ENCODE assay signal across 14 cellular contexts in genomic region chr7:158783595-158783994, GRCh38. TPM values are rescaled to one million over a fixed set of nuclear protein-coding genes. Genes with fewer than 3 reads are reported as not detected.
DNase-seq lines count a peak whose midpoint lies in the region; ATAC-seq and TF ChIP-seq lines count a peak whose summit lies in the region.
"Had no signal": no experiment of that assay in that cellular context is flagged by ENCODE, and none has a peak within 500 bp of the region (broad histone marks: within the 10 kb centered on the region; RNA-seq: fewer than 3 reads in every experiment).

No MANE protein-coding gene starts in this region.

- H3K4me2 ChIP-seq in DND-41 (ENCODE audit: insufficient read depth, low read length) = no peak overlapping the region
- no peak overlapping the region for H3K4me2 ChIP-seq in smooth muscle cell

- intact Hi-C loops in activated CD8-positive, alpha-beta T cell treated with anti-CD3 and anti-CD28 coated beads for 36 hours (cut with micrococcal nuclease) = loop anchor here (5.0 kb wide), 1 partner anchor 39 kb away; no protein-coding TSS in a partner anchor
- intact Hi-C loops in left ventricle myocardium inferior (cut with micrococcal nuclease) = loop anchor here (5.0 kb wide), 1 partner anchor 34 kb away; no protein-coding TSS in a partner anchor

- 76% methylated on average over 8 of the region's 8 CpGs for WGBS in smooth muscle cell (ENCODE audit: low lambda C conversion rate)

- H3K27ac ChIP-seq in DND-41 (ENCODE audit: low read length) = 0 out of 2 replicates have a peak overlapping the region, but pooled peaks have one; percentile 14
- H3K27ac ChIP-seq in left ventricle myocardium inferior (replicated peaks) = peak overlapping the region; percentile 89
- H3K27ac ChIP-seq in smooth muscle cell (ENCODE audit: low read depth) = peak overlapping the region; percentile 28
- H3K27ac ChIP-seq in Peyer's patch = peak overlapping the region in 2 of 4 donors; percentile 12 to 67

- no peak overlapping the region for H3K27ac Mint-ChIP-seq in activated CD8-positive, alpha-beta T cell treated with anti-CD3 and anti-CD28 coated beads for 36 hours
- H3K27ac Mint-ChIP-seq: stimulated activated memory B cell treated with anti-CD40 and anti-IgM and Interleukin-4, amounts not matched to agents 10 μg/mL and 1 μg/mL and 100 μg/mL, for 72 hours had no signal

- H2AFZ ChIP-seq in DND-41 (ENCODE audit: low read depth, low read length) (no peak overlapping the region), smooth muscle cell (ENCODE audit: low read depth) (no peak overlapping the region)

- H3K4me3 ChIP-seq in DND-41 (ENCODE audit: low read depth in 1 of 2, low read length in 2 of 2) (no peak overlapping the region), left ventricle myocardium inferior (peak overlapping the region; percentile 48), smooth muscle cell (no peak overlapping the region), Peyer's patch (no peak overlapping the region)

- POLR2A ChIA-PET in activated CD8-positive, alpha-beta T cell treated with anti-CD3 and anti-CD28 coated beads for 36 hours (lab: Charles Lee) = interaction anchor here (1.3 to 1.9 kb wide), 2 partner anchors 41 to 44 kb away, joined by 3 to 6 read pairs; no protein-coding TSS in a partner anchor

- H3K9me3 Mint-ChIP-seq in activated CD8-positive, alpha-beta T cell treated with anti-CD3 and anti-CD28 coated beads for 36 hours = no peaks in the 10 kb centered on the region
- H3K9me3 Mint-ChIP-seq: CD4-positive, alpha-beta memory T cell; stimulated activated memory B cell treated with anti-CD40 and anti-IgM and Interleukin-4, amounts not matched to agents 10 μg/mL and 1 μg/mL and 100 μg/mL, for 72 hours had no signal

- peak; percentile 32; the same call in 2 of the 3 replicates for ATAC-seq in DND-41 (ENCODE audit: insufficient read depth, low read depth)
- peak; percentile 57 for ATAC-seq in activated CD8-positive, alpha-beta T cell treated with anti-CD3 and anti-CD28 coated beads for 36 hours
- ATAC-seq: stimulated activated memory B cell treated with anti-CD40 and anti-IgM and Interleukin-4, amounts not matched to agents 10 μg/mL and 1 μg/mL and 100 μg/mL, for 72 hours had no signal

- no peaks in the 10 kb centered on the region for H3K9me3 ChIP-seq in DND-41 (ENCODE audit: insufficient read depth, low read length, severe bottlenecking)
- H3K9me3 ChIP-seq in left ventricle myocardium inferior (replicated peaks) = no peaks in the 10 kb centered on the region
- H3K9me3 ChIP-seq in smooth muscle cell (replicated peaks; ENCODE audit: low read depth) = no peaks in the 10 kb centered on the region
- no peaks in the 10 kb centered on the region for H3K9me3 ChIP-seq in Peyer's patch

- H4K20me1 ChIP-seq in DND-41 (ENCODE audit: insufficient read depth, low read length) (peaks cover 8% of the 10 kb centered on the region), smooth muscle cell (ENCODE audit: low read depth) (peaks cover 4% of the 10 kb centered on the region)

- H3K36me3 ChIP-seq in DND-41 (ENCODE audit: insufficient read depth, low read length) (peaks cover 89% of the 10 kb centered on the region), left ventricle myocardium inferior (peaks cover 49% of the 10 kb centered on the region), smooth muscle cell (ENCODE audit: low read depth) (peaks cover 5% of the 10 kb centered on the region), Peyer's patch (peaks cover 0 to 60% (median 0%) of the 10 kb centered on the region in 3 donors)

- TF ChIP-seq CTCF in DND-41 (IDR thresholded peaks at IDR 0.05; ENCODE audit: borderline replicate concordance, extremely low read depth, low read length, poor library complexity, severe bottlenecking) (no peak), left ventricle myocardium inferior (IDR thresholded peaks at IDR 0.05; ENCODE audit: borderline replicate concordance) (no peak), smooth muscle cell (IDR thresholded peaks at IDR 0.05; ENCODE audit: borderline replicate concordance, insufficient read depth, poor library complexity, severe bottlenecking) (no peak), Peyer's patch (IDR thresholded peaks at IDR 0.05) (no peak)
- no peak for TF ChIP-seq CTCF in activated CD8-positive, alpha-beta T cell treated with anti-CD3 and anti-CD28 coated beads for 36 hours (IDR thresholded peaks at IDR 0.05)

- H3K4me1 ChIP-seq in DND-41 (ENCODE audit: insufficient read depth, low read length) = peaks cover 10% of the 10 kb centered on the region; the same call in 1 of the 2 replicates
- peaks cover 47% of the 10 kb centered on the region for H3K4me1 ChIP-seq in left ventricle myocardium inferior
- H3K4me1 ChIP-seq in smooth muscle cell (ENCODE audit: low read depth) = no peaks in the 10 kb centered on the region
- H3K4me1 ChIP-seq in Peyer's patch = peaks cover 0 to 15% (median 0%) of the 10 kb centered on the region in 4 donors

- CTCF ChIA-PET in activated CD8-positive, alpha-beta T cell treated with anti-CD3 and anti-CD28 coated beads for 36 hours (lab: Charles Lee) = interaction anchor here (0.9 to 1.8 kb wide), 2 partner anchors 80 to 193 kb away, joined by 3 to 8 read pairs; no protein-coding TSS in a partner anchor

- H3K79me2 ChIP-seq in DND-41 (ENCODE audit: insufficient read depth, low read length) (peaks cover 7% of the 10 kb centered on the region; the same call in 1 of the 2 replicates), smooth muscle cell (ENCODE audit: low read depth) (no peaks in the 10 kb centered on the region)

- H3K4me1 Mint-ChIP-seq in activated CD8-positive, alpha-beta T cell treated with anti-CD3 and anti-CD28 coated beads for 36 hours (ENCODE audit: low read depth) = peaks cover 2% of the 10 kb centered on the region
- H3K4me1 Mint-ChIP-seq: stimulated activated memory B cell treated with anti-CD40 and anti-IgM and Interleukin-4, amounts not matched to agents 10 μg/mL and 1 μg/mL and 100 μg/mL, for 72 hours had no signal

- TF ChIP-seq POLR2A in Peyer's patch (IDR thresholded peaks at IDR 0.05) = no peak

- no peak overlapping the region for H3K4me3 Mint-ChIP-seq in activated CD8-positive, alpha-beta T cell treated with anti-CD3 and anti-CD28 coated beads for 36 hours
- H3K4me3 Mint-ChIP-seq: CD4-positive, alpha-beta memory T cell; stimulated activated memory B cell treated with anti-CD40 and anti-IgM and Interleukin-4, amounts not matched to agents 10 μg/mL and 1 μg/mL and 100 μg/mL, for 72 hours had no signal

- H3K36me3 Mint-ChIP-seq in activated CD8-positive, alpha-beta T cell treated with anti-CD3 and anti-CD28 coated beads for 36 hours (ENCODE audit: low read depth) = peaks cover 10% of the 10 kb centered on the region

- DNase-seq in DND-41 (no peak), left ventricle myocardium inferior (no peak), smooth muscle cell (lab: John Stamatoyannopoulos, UW; ENCODE audit: unreplicated experiment) (no peak), T-helper 1 cell (no peak), Peyer's patch (no peak), amygdala (lab: John Stamatoyannopoulos, UW) (no peak), ecto neural progenitor cell (ENCODE audit: low spot score) (no peak)
- peak; percentile 19 for DNase-seq in activated CD8-positive, alpha-beta T cell treated with anti-CD3 and anti-CD28 coated beads for 36 hours
- DNase-seq: GF-D8, NCI-H1105 treated with DMSO at 0.1 percent for 48 hours, NCI-H526 treated with DMSO at 0.1 percent for 48 hours, nucleus accumbens had no signal

- no peaks in the 10 kb centered on the region for H3K27me3 ChIP-seq in DND-41 (ENCODE audit: insufficient read depth, low read length, poor library complexity)
- H3K27me3 ChIP-seq in left ventricle myocardium inferior (ENCODE audit: low read depth) = no peaks in the 10 kb centered on the region
- H3K27me3 ChIP-seq in smooth muscle cell (ENCODE audit: low read depth) = no peaks in the 10 kb centered on the region
- H3K27me3 ChIP-seq in Peyer's patch = no peaks in the 10 kb centered on the region

- no peaks in the 10 kb centered on the region for H3K27me3 Mint-ChIP-seq in activated CD8-positive, alpha-beta T cell treated with anti-CD3 and anti-CD28 coated beads for 36 hours
- H3K27me3 Mint-ChIP-seq: CD4-positive, alpha-beta memory T cell; stimulated activated memory B cell treated with anti-CD40 and anti-IgM and Interleukin-4, amounts not matched to agents 10 μg/mL and 1 μg/mL and 100 μg/mL, for 72 hours had no signal

- H3F3A ChIP-seq in smooth muscle cell (ENCODE audit: low read depth) = peaks cover 6% of the 10 kb centered on the region

- no peak overlapping the region for H3K9ac ChIP-seq in DND-41 (ENCODE audit: low read depth, low read length)
- no peak overlapping the region for H3K9ac ChIP-seq in smooth muscle cell (ENCODE audit: low read depth)

RNA-seq across cellular contexts. Expression of gene ESYT2, which starts 45.7 kb away (rescaled TPM):
- 10 to 100 TPM; 55.5 to 56.6 TPM for total RNA-seq in activated CD8-positive, alpha-beta T cell treated with anti-CD3 and anti-CD28 coated beads for 36 hours
- total RNA-seq in left ventricle myocardium inferior (41.1 TPM), smooth muscle cell (69.4 and 71.1 TPM in 2 replicates), Peyer's patch (100 to 1,000 TPM in 1 of 4 donors, 10 to 100 TPM in 3; 53.6 to 137 (median 71.0) TPM)
- polyA plus RNA-seq in smooth muscle cell = 27.9 and 33.8 TPM in 2 replicates
